In genomic region chr4:96504386-96504785, GRCh38 we compare ENCODE assay signal across 1 cellular context.
TF ChIP-seq lines count a peak whose summit lies in the region.

No MANE protein-coding gene starts in this region.

TF ChIP-seq in GM23338, 12 proteins besides CTCF, POLR2A, EP300 and RAD21 (continued from another document):
- no peak for TF ChIP-seq ZNF462 (CRISPR knock-in tag; IDR thresholded peaks at IDR 0.05)
